ENCODE assay signal across 18 cellular contexts in the genomic region with DNA sequence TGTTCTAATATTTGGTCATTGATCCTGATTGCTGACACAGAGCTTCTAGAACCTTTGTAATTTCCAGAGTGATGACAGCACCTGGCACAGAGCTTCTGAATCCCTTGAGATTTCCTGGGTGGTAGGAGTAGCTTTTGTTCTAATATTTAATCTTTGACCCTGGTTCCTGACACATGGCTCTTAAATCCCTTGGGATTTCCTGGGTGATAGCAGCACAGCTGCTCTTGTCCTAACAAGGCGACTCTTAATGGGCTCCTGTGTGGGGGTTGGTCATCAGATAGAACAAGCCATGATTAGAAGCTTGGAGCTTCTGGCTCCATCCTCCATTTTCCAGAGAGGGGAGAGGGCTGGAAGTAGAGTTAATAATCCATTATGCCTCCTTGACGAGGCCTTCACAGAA. TPM values are rescaled to one million over a fixed set of nuclear protein-coding genes. Genes with fewer than 3 reads are reported as not detected.
DNase-seq lines count a peak whose midpoint lies in the region; ATAC-seq and TF ChIP-seq lines count a peak whose summit lies in the region.
"Had no signal": no experiment of that assay in that cellular context is flagged by ENCODE, and none has a peak within 500 bp of the region (broad histone marks: within the 10 kb centered on the region; RNA-seq: fewer than 3 reads in every experiment).

No MANE protein-coding gene starts in this region.

- peaks cover 7% of the 10 kb centered on the region for H3K4me1 ChIP-seq in BLaER1

- H3K36me3 Mint-ChIP-seq in glutamatergic neuron (ENCODE audit: unreplicated experiment): no peaks in the 10 kb centered on the region
- no peaks in the 10 kb centered on the region for H3K36me3 Mint-ChIP-seq in activated T-cell treated with anti-CD3 and anti-CD28 coated beads, Interleukin-2, amount 50 U/mL, for 72 hours (ENCODE audit: insufficient read depth in 2 of 2)
- H3K36me3 Mint-ChIP-seq: CD4-positive, CD25-positive, alpha-beta regulatory T cell had no signal

- peaks cover 2% of the 10 kb centered on the region for H3K9me3 Mint-ChIP-seq in glutamatergic neuron (ENCODE audit: unreplicated experiment)
- no peaks in the 10 kb centered on the region for H3K9me3 Mint-ChIP-seq in activated T-cell treated with anti-CD3 and anti-CD28 coated beads, Interleukin-2, amount 50 U/mL, for 72 hours

- no peaks in the 10 kb centered on the region for H3K9me3 ChIP-seq in BLaER1

- peak overlapping the region; percentile 47 for H3K4me2 ChIP-seq in BLaER1
- H3K4me2 ChIP-seq: SK-N-SH had no signal

- no peak overlapping the region for H3K4me3 ChIP-seq in BLaER1

- H3K27ac Mint-ChIP-seq in glutamatergic neuron (ENCODE audit: unreplicated experiment): peak overlapping the region; percentile 78
- no peak overlapping the region for H3K27ac Mint-ChIP-seq in activated T-cell treated with anti-CD3 and anti-CD28 coated beads, Interleukin-2, amount 50 U/mL, for 72 hours
- H3K27ac Mint-ChIP-seq: CD4-positive, CD25-positive, alpha-beta regulatory T cell; T-helper 17 cell had no signal

- no peak for ATAC-seq in activated T-cell treated with anti-CD3 and anti-CD28 coated beads, Interleukin-2, amount 50 U/mL, for 72 hours (replicated peaks in 1 of 2)
- ATAC-seq: T-helper 17 cell had no signal

- peak overlapping the region; percentile 18 for H3K4me3 Mint-ChIP-seq in glutamatergic neuron (ENCODE audit: unreplicated experiment)
- no peak overlapping the region for H3K4me3 Mint-ChIP-seq in activated T-cell treated with anti-CD3 and anti-CD28 coated beads, Interleukin-2, amount 50 U/mL, for 72 hours
- H3K4me3 Mint-ChIP-seq: CD4-positive, CD25-positive, alpha-beta regulatory T cell; T-helper 17 cell had no signal

- peaks cover 20% of the 10 kb centered on the region for H3K4me1 Mint-ChIP-seq in glutamatergic neuron (ENCODE audit: low read depth, unreplicated experiment)
- peaks cover 10% of the 10 kb centered on the region for H3K4me1 Mint-ChIP-seq in activated T-cell treated with anti-CD3 and anti-CD28 coated beads, Interleukin-2, amount 50 U/mL, for 72 hours (ENCODE audit: low read depth)
- H3K4me1 Mint-ChIP-seq: CD4-positive, CD25-positive, alpha-beta regulatory T cell; T-helper 17 cell had no signal

- H3K9ac ChIP-seq in BLaER1: no peak overlapping the region
- H3K9ac ChIP-seq: SK-N-SH had no signal

- H3K27me3 ChIP-seq in BLaER1: no peaks in the 10 kb centered on the region

- H3K36me3 ChIP-seq in BLaER1: no peaks in the 10 kb centered on the region

- H3K27ac ChIP-seq in BLaER1: no peak overlapping the region
- H3K27ac ChIP-seq: HL-60 had no signal

- TF ChIP-seq CTCF in glutamatergic neuron (IDR thresholded peaks at IDR 0.05; ENCODE audit: partially characterized antibody, unreplicated experiment): no peak

- H4K20me1 ChIP-seq in BLaER1: no peaks in the 10 kb centered on the region

- peaks cover 2% of the 10 kb centered on the region for H3K27me3 Mint-ChIP-seq in glutamatergic neuron (ENCODE audit: unreplicated experiment)
- no peaks in the 10 kb centered on the region for H3K27me3 Mint-ChIP-seq in activated T-cell treated with anti-CD3 and anti-CD28 coated beads, Interleukin-2, amount 50 U/mL, for 72 hours (ENCODE audit: low read depth)

- DNase-seq in DMS153 treated with DMSO at 0.1 percent for 48 hours (lab: John Stamatoyannopoulos, UW; ENCODE audit: unreplicated experiment) (peak; percentile 78), NCI-H69 (lab: John Stamatoyannopoulos, UW) (peak; percentile 71), glutamatergic neuron (no peak), SW 1271 (lab: John Stamatoyannopoulos, UW) (no peak), NCI-H2196 treated with DMSO at 0.1 percent for 48 hours (lab: John Stamatoyannopoulos, UW; ENCODE audit: unreplicated experiment) (no peak)
- DNase-seq in stimulated activated CD4-positive, alpha-beta T cell treated with anti-CD3 and anti-CD28 coated beads, Interleukin-4, amount 100 ng/mL, for 24 hours: no peak
- DNase-seq in activated T-cell treated with anti-CD3 and anti-CD28 coated beads, Interleukin-2, amount 50 U/mL, for 72 hours: no peak
- DNase-seq: Calu3; CD4-positive, CD25-positive, alpha-beta regulatory T cell; GOT3; MV-4-11; NCI-H2081; NCI-H226; NCI-H526 treated with DMSO at 0.1 percent for 48 hours; SK-N-SH; T-helper 17 cell had no signal

RNA-seq across cellular contexts. Expression of a gene that starts 18.4 kb away (rescaled TPM):
- 5.0 TPM for total RNA-seq in glutamatergic neuron (ENCODE audit: unreplicated experiment)
- total RNA-seq in activated T-cell treated with anti-CD3 and anti-CD28 coated beads, Interleukin-2, amount 50 U/mL, for 72 hours: not detected

Comparison
In these comparisons a context has a peak if more than half of its experiments do, and no peak if none do; other contexts are left out.
1. DNase-seq: peak in DMS153 treated with DMSO at 0.1 percent for 48 hours (single experiment) and NCI-H69 (single experiment); none in glutamatergic neuron (single experiment), SW 1271 (0 of 2), NCI-H2196 treated with DMSO at 0.1 percent for 48 hours (single experiment), stimulated activated CD4-positive, alpha-beta T cell treated with anti-CD3 and anti-CD28 coated beads, Interleukin-4, amount 100 ng/mL, for 24 hours (single experiment) and activated T-cell treated with anti-CD3 and anti-CD28 coated beads, Interleukin-2, amount 50 U/mL, for 72 hours (0 of 2).